In genomic region chr1:2545754-2546514, GRCh38 we compare ENCODE assay signal across 8 cellular contexts. TPM values are rescaled to one million over a fixed set of nuclear protein-coding genes. Genes with fewer than 3 reads are reported as not detected.
A peak's percentile ranks its signal among the peaks of the same experiment; 100 is the strongest.
DNase-seq lines count a peak whose midpoint lies in the region; ATAC-seq and TF ChIP-seq lines count a peak whose summit lies in the region.

No MANE protein-coding gene starts in this region.

- CTCF ChIA-PET in CD8-positive, alpha-beta memory T cell (lab: Charles Lee) = interaction anchor here (0.8 to 10.9 kb wide), 7 partner anchors 10 to 351 kb away, joined by 3 to 134 read pairs (median 19); partner anchors contain the start of genes FAAP20, HES5, PANK4 and PEX10
- CTCF ChIA-PET in PC-3 (lab: Charles Lee) = interaction anchor here (0.6 to 2.3 kb wide), 3 partner anchors 11 to 763 kb away, joined by 4 to 15 read pairs (median 4); partner anchors contain the start of gene PANK4

- no peaks in the 10 kb centered on the region for H3K36me3 ChIP-seq in CD8-positive, alpha-beta memory T cell (ENCODE audit: insufficient read depth, low read length)
- H3K36me3 ChIP-seq in HUES48 (ENCODE audit: control insufficient read depth, insufficient read depth, low read length) (no peaks in the 10 kb centered on the region), PC-3 (ENCODE audit: low read depth, low read length) (no peaks in the 10 kb centered on the region)

- no peaks in the 10 kb centered on the region for H3K9me3 Mint-ChIP-seq in CD8-positive, alpha-beta memory T cell
- no peaks in the 10 kb centered on the region for H3K9me3 Mint-ChIP-seq in natural killer cell treated with Interleukin-12 subunit alpha and Interleukin-12 subunit beta and Interleukin-15 and Interleukin-18, amount 100 ng/mL, for 72 hours

- peak overlapping the region; percentile 91 to 98 (median 94) for H3K4me3 Mint-ChIP-seq in CD8-positive, alpha-beta memory T cell
- H3K4me3 Mint-ChIP-seq in natural killer cell treated with Interleukin-12 subunit alpha and Interleukin-12 subunit beta and Interleukin-15 and Interleukin-18, amount 100 ng/mL, for 72 hours = peak overlapping the region; percentile 88

- no peaks in the 10 kb centered on the region for H3K9me2 ChIP-seq in PC-3 (replicated peaks; ENCODE audit: low read length)

- peak overlapping the region; percentile 81 for H2AFZ ChIP-seq in PC-3 (ENCODE audit: low read length)

- no peaks in the 10 kb centered on the region for H4K20me1 ChIP-seq in PC-3 (ENCODE audit: low read length)

- H3K4me1 Mint-ChIP-seq in CD8-positive, alpha-beta memory T cell = peaks cover 13 to 53% (median 19%) of the 10 kb centered on the region in 3 donors
- H3K4me1 Mint-ChIP-seq in natural killer cell treated with Interleukin-12 subunit alpha and Interleukin-12 subunit beta and Interleukin-15 and Interleukin-18, amount 100 ng/mL, for 72 hours (ENCODE audit: low read depth in 2 of 2) = peaks cover 0 to 14% of the 10 kb centered on the region in 2 donors

- no peaks in the 10 kb centered on the region for H3K9me3 ChIP-seq in CD8-positive, alpha-beta memory T cell (ENCODE audit: low read length)
- H3K9me3 ChIP-seq in HUES48 (ENCODE audit: control insufficient read depth, insufficient read depth, low read length) = no peaks in the 10 kb centered on the region
- no peaks in the 10 kb centered on the region for H3K9me3 ChIP-seq in PC-3 (ENCODE audit: low read length)

- H3K27me3 ChIP-seq in CD8-positive, alpha-beta memory T cell (ENCODE audit: insufficient read depth, low read length, poor library complexity, severe bottlenecking) = no peaks in the 10 kb centered on the region
- H3K27me3 ChIP-seq in HUES48 (ENCODE audit: control insufficient read depth, insufficient read depth, low read length) = peaks cover 24% of the 10 kb centered on the region
- H3K27me3 ChIP-seq in PC-3 (ENCODE audit: low read length) = no peaks in the 10 kb centered on the region

- peaks cover 0 to 2% (median 0%) of the 10 kb centered on the region in 3 donors for H3K36me3 Mint-ChIP-seq in CD8-positive, alpha-beta memory T cell
- no peaks in the 10 kb centered on the region for H3K36me3 Mint-ChIP-seq in natural killer cell treated with Interleukin-12 subunit alpha and Interleukin-12 subunit beta and Interleukin-15 and Interleukin-18, amount 100 ng/mL, for 72 hours

- peak; percentile 64 for ATAC-seq in PC-3
- peak; percentile 66 to 79 for ATAC-seq in natural killer cell treated with Interleukin-12 subunit alpha and Interleukin-12 subunit beta and Interleukin-15 and Interleukin-18, amount 100 ng/mL, for 72 hours
- peak; percentile 39 for ATAC-seq in stimulated activated naive CD8-positive, alpha-beta T cell treated with anti-CD3 and anti-CD28 coated beads, Interleukin-15, Interleukin-2, amounts not matched to agents 100 U/mL and 50 U/mL, for 24 hours

- intact Hi-C loops in PC-3 (cut with micrococcal nuclease) = loop anchor here (2.0 to 5.0 kb wide), 3 partner anchors 41 to 354 kb away; partner anchors contain the start of genes FAAP20 and PRXL2B

- H3K4me2 ChIP-seq in PC-3 (ENCODE audit: low read length) = peak overlapping the region; percentile 90

- H3K4me1 ChIP-seq in CD8-positive, alpha-beta memory T cell (ENCODE audit: insufficient read depth, low read length) = peaks cover 52% of the 10 kb centered on the region
- H3K4me1 ChIP-seq in HUES48 (ENCODE audit: control insufficient read depth, insufficient read depth, low read length) (peaks cover 31% of the 10 kb centered on the region), PC-3 (ENCODE audit: insufficient read depth, low read length) (peaks cover 22% of the 10 kb centered on the region)

- no peaks in the 10 kb centered on the region for H3K27me3 Mint-ChIP-seq in CD8-positive, alpha-beta memory T cell
- no peaks in the 10 kb centered on the region for H3K27me3 Mint-ChIP-seq in natural killer cell treated with Interleukin-12 subunit alpha and Interleukin-12 subunit beta and Interleukin-15 and Interleukin-18, amount 100 ng/mL, for 72 hours

- H3K4me3 ChIP-seq in CD8-positive, alpha-beta memory T cell (ENCODE audit: low read length) = peak overlapping the region; percentile 96
- H3K4me3 ChIP-seq in HUES48 (ENCODE audit: low read depth, low read length) (peak overlapping the region; percentile 85), PC-3 (ENCODE audit: low read length) (peak overlapping the region; percentile 69)

- peak overlapping the region; percentile 92 for H3K27ac ChIP-seq in CD8-positive, alpha-beta memory T cell (ENCODE audit: low read depth, low read length)
- H3K27ac ChIP-seq in HUES48 (ENCODE audit: low read depth, low read length) (peak overlapping the region; percentile 83), PC-3 (ENCODE audit: low read length) (peak overlapping the region; percentile 64)

- POLR2A ChIA-PET in CD8-positive, alpha-beta memory T cell (lab: Charles Lee) = interaction anchor here (0.8 to 4.6 kb wide), 10 partner anchors 10 to 133 kb away, joined by 3 to 87 read pairs (median 8); partner anchors contain the start of genes PANK4, PEX10, PRXL2B and TNFRSF14
- POLR2A ChIA-PET in PC-3 (lab: Charles Lee; ENCODE audit: unreplicated experiment) = interaction anchor here (0.6 to 1.2 kb wide), 2 partner anchors 13 to 20 kb away, joined by 5 to 8 read pairs; partner anchors contain the start of gene PANK4

- H3K9ac ChIP-seq in HUES48 (ENCODE audit: low read depth, low read length) = peak overlapping the region; percentile 36; the same call in 1 of the 2 replicates
- peak overlapping the region; percentile 78 for H3K9ac ChIP-seq in PC-3 (ENCODE audit: low read length)

- TF ChIP-seq CTCF in GM20000 (IDR thresholded peaks at IDR 0.05; ENCODE audit: extremely low read depth, missing control alignments) = no peak
- TF ChIP-seq CTCF in PC-3 (conservative IDR thresholded peaks at IDR 0.05; ENCODE audit: low read depth, low read length) = no peak

- no peaks in the 10 kb centered on the region for H3K79me2 ChIP-seq in PC-3 (ENCODE audit: low read length)

- H3F3A ChIP-seq in PC-3 (ENCODE audit: low read length, unreplicated experiment) = no peaks in the 10 kb centered on the region

- H3K27ac Mint-ChIP-seq in CD8-positive, alpha-beta memory T cell = peak overlapping the region; percentile 50 to 100 (median 96)
- H3K27ac Mint-ChIP-seq in natural killer cell treated with Interleukin-12 subunit alpha and Interleukin-12 subunit beta and Interleukin-15 and Interleukin-18, amount 100 ng/mL, for 72 hours = no peak overlapping the region

- peak; percentile 86 to 92 (median 88) for DNase-seq in CD8-positive, alpha-beta memory T cell
- DNase-seq in GM20000 (ENCODE audit: low spot score) (peak; percentile 98), PC-3 (peak; percentile 95), activated T-helper 1 cell treated with Interleukin-2 at 50 U/mL for 16 hours (ENCODE audit: low read depth) (peak; percentile 83), fibroblast of gingiva (ENCODE audit: low read depth) (peak; percentile 72)
- DNase-seq in natural killer cell treated with Interleukin-12 subunit alpha and Interleukin-12 subunit beta and Interleukin-15 and Interleukin-18, amount 100 ng/mL, for 72 hours (ENCODE audit: low spot score) = peak; percentile 90
- DNase-seq in stimulated activated naive CD8-positive, alpha-beta T cell treated with anti-CD3 and anti-CD28 coated beads, Interleukin-15, Interleukin-2, amounts not matched to agents 100 U/mL and 50 U/mL, for 24 hours = peak; percentile 90

- BruUV-seq in PC-3 (replicated peaks; lab: Mats Ljungman, UMichigan) = no TSS peak

RNA-seq across cellular contexts. Expression of gene TNFRSF14, which starts 10.2 kb away (rescaled TPM):
- 100 to 1,000 TPM; 164 to 168 TPM for total RNA-seq in CD8-positive, alpha-beta memory T cell
- polyA plus RNA-seq in CD8-positive, alpha-beta memory T cell = 51.6 TPM
- 21.1 and 25.5 TPM in 2 replicates for total RNA-seq in PC-3 (2014; rRNA removed)
- total RNA-seq in natural killer cell treated with Interleukin-12 subunit alpha and Interleukin-12 subunit beta and Interleukin-15 and Interleukin-18, amount 100 ng/mL, for 72 hours = 100 to 1,000 TPM in 1 of 2 donors, 10 to 100 TPM in 1; 93.2 to 118 TPM

RNA-seq across cellular contexts. Expression of gene HES5, which starts 15.9 kb away (rescaled TPM):
- total RNA-seq in CD8-positive, alpha-beta memory T cell = not detected
- not detected for polyA plus RNA-seq in CD8-positive, alpha-beta memory T cell
- total RNA-seq in PC-3 (2014; rRNA removed) = 0.84 and 1.8 TPM in 2 replicates
- total RNA-seq in natural killer cell treated with Interleukin-12 subunit alpha and Interleukin-12 subunit beta and Interleukin-15 and Interleukin-18, amount 100 ng/mL, for 72 hours = not detected

RNA-seq across cellular contexts. Expression of gene PANK4, which starts 19.5 kb away (rescaled TPM):
- total RNA-seq in CD8-positive, alpha-beta memory T cell = 10 to 100 TPM; 40.3 to 46.3 TPM
- polyA plus RNA-seq in CD8-positive, alpha-beta memory T cell = 25.0 TPM
- total RNA-seq in PC-3 (2014; rRNA removed) = 69.4 and 86.9 TPM in 2 replicates
- total RNA-seq in natural killer cell treated with Interleukin-12 subunit alpha and Interleukin-12 subunit beta and Interleukin-15 and Interleukin-18, amount 100 ng/mL, for 72 hours = 10 to 100 TPM; 37.7 to 70.5 TPM

RNA-seq across cellular contexts. Expression of gene PRXL2B, which starts 40.6 kb away (rescaled TPM):
- 10 to 100 TPM; 41.3 to 45.5 TPM for total RNA-seq in CD8-positive, alpha-beta memory T cell
- polyA plus RNA-seq in CD8-positive, alpha-beta memory T cell = 23.2 TPM
- total RNA-seq in PC-3 (2014; rRNA removed) = 75.0 and 85.0 TPM in 2 replicates
- total RNA-seq in natural killer cell treated with Interleukin-12 subunit alpha and Interleukin-12 subunit beta and Interleukin-15 and Interleukin-18, amount 100 ng/mL, for 72 hours = 10 to 100 TPM in 1 of 2 donors, 1 to 10 TPM in 1; 9.1 to 18.5 TPM

Comparison
In these comparisons a context has a peak if more than half of its experiments do, and no peak if none do; other contexts are left out.
1. Peak in every context shown above with its lines: DNase-seq, ATAC-seq, H3K4me3 ChIP-seq and H3K27ac ChIP-seq.
2. H3K27ac Mint-ChIP-seq: peak in CD8-positive, alpha-beta memory T cell (8 of 8); none in natural killer cell treated with Interleukin-12 subunit alpha and Interleukin-12 subunit beta and Interleukin-15 and Interleukin-18, amount 100 ng/mL, for 72 hours (0 of 2).